8 cellular contexts compared by ENCODE assay signal in the genomic region with DNA sequence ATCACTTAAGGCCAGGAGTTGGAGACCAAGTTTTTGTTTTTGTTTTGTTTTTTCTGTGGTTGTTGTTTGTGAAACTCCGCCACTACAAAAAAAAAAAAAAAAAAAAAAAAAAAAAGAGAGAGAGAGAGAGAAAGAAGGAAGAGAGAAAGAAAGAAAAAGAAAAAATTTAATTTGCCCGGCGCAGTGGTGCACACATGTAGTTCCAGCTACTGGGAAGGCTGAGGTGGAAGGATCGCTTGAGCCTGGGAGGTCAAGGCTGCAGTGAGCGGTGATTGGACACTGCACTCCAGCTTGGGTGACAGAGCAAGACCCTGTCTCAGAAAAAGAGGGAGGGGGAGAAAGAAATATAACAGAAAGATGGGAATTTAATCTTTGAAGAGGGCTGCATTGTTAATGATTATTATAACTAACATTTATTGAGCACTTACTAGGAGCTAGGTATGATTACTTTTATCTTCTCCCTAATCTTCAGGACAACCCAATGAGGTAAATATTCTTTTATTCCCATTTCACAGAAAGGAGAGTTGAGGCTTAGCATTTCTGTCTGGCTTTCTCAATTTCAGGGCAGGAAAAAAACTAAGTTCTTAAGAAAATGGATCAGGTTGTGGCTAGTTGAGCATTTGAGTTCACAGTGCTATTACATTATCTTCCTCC. TPM values are rescaled to one million over a fixed set of nuclear protein-coding genes. Genes with fewer than 3 reads are reported as not detected.
DNase-seq lines count a peak whose midpoint lies in the region; ATAC-seq lines count a peak whose summit lies in the region.

No MANE protein-coding gene starts in this region.

- H3K4me1 Mint-ChIP-seq in T-helper 2 cell treated with Interferon-gamma antibody and Interleukin-4, amounts not matched to agents 5 μg/mL and 100 μg/mL, for 36 hours (ENCODE audit: low read depth), result peaks cover 22% of the 10 kb centered on the region
- H3K4me1 Mint-ChIP-seq in activated CD4-positive, alpha-beta memory T cell treated with anti-CD3 and anti-CD28 coated beads for 36 hours (ENCODE audit: low read depth), result peaks cover 33% of the 10 kb centered on the region
- H3K4me1 Mint-ChIP-seq in stimulated activated naive CD8-positive, alpha-beta T cell treated with anti-CD3 and anti-CD28 coated beads, Interleukin-15, amount 100 ng/mL, for 72 hours, result peaks cover 37% of the 10 kb centered on the region

- peaks cover 19% of the 10 kb centered on the region for H3K36me3 Mint-ChIP-seq in T-helper 2 cell treated with Interferon-gamma antibody and Interleukin-4, amounts not matched to agents 5 μg/mL and 100 μg/mL, for 36 hours (ENCODE audit: low read depth)
- H3K36me3 Mint-ChIP-seq in activated CD4-positive, alpha-beta memory T cell treated with anti-CD3 and anti-CD28 coated beads for 36 hours, result peaks cover 23% of the 10 kb centered on the region

- POLR2A ChIA-PET in activated CD4-positive, alpha-beta memory T cell treated with anti-CD3 and anti-CD28 coated beads for 36 hours (lab: Charles Lee), result interaction anchor here (1.0 to 1.6 kb wide), 4 partner anchors 11 to 84 kb away, joined by 4 to 9 read pairs (median 6); partner anchors contain the start of gene LSM11

- intact Hi-C loops in activated CD4-positive, alpha-beta memory T cell treated with anti-CD3 and anti-CD28 coated beads for 36 hours (cut with micrococcal nuclease), result loop anchor here (5.0 kb wide), 3 partner anchors 380 to 590 kb away; partner anchors contain the start of genes CYFIP2 and MED7

- no peaks in the 10 kb centered on the region for H3K9me3 ChIP-seq in iPS-18a (ENCODE audit: control insufficient read depth, low read depth, low read length)

- H3K27ac ChIP-seq in iPS-18a (ENCODE audit: low read length), result no peak overlapping the region

- peak overlapping the region; percentile 90 for H3K27ac Mint-ChIP-seq in T-helper 2 cell treated with Interferon-gamma antibody and Interleukin-4, amounts not matched to agents 5 μg/mL and 100 μg/mL, for 36 hours
- H3K27ac Mint-ChIP-seq in activated CD4-positive, alpha-beta memory T cell treated with anti-CD3 and anti-CD28 coated beads for 36 hours, result no peak overlapping the region
- H3K27ac Mint-ChIP-seq in stimulated activated naive CD8-positive, alpha-beta T cell treated with anti-CD3 and anti-CD28 coated beads, Interleukin-15, amount 100 ng/mL, for 72 hours, result peak overlapping the region in 1 of 2 donors; percentile 55

- H3K9me3 Mint-ChIP-seq in T-helper 2 cell treated with Interferon-gamma antibody and Interleukin-4, amounts not matched to agents 5 μg/mL and 100 μg/mL, for 36 hours, result no peaks in the 10 kb centered on the region
- no peaks in the 10 kb centered on the region for H3K9me3 Mint-ChIP-seq in activated CD4-positive, alpha-beta memory T cell treated with anti-CD3 and anti-CD28 coated beads for 36 hours
- H3K9me3 Mint-ChIP-seq in stimulated activated naive CD8-positive, alpha-beta T cell treated with anti-CD3 and anti-CD28 coated beads, Interleukin-15, amount 100 ng/mL, for 72 hours, result no peaks in the 10 kb centered on the region

- no peak for DNase-seq in T-helper 2 cell treated with Interferon-gamma antibody and Interleukin-4, amounts not matched to agents 5 μg/mL and 100 μg/mL, for 36 hours (ENCODE audit: low spot score)
- DNase-seq in T-helper 2 cell (no peak), GDM1 (lab: John Stamatoyannopoulos, UW) (no peak), NCI-H748 (lab: John Stamatoyannopoulos, UW; ENCODE audit: unreplicated experiment) (no peak)
- DNase-seq in activated CD4-positive, alpha-beta memory T cell treated with anti-CD3 and anti-CD28 coated beads for 36 hours, result no peak
- DNase-seq in stimulated activated naive CD8-positive, alpha-beta T cell treated with anti-CD3 and anti-CD28 coated beads, Interleukin-15, amount 100 ng/mL, for 72 hours, result no peak

- no peaks in the 10 kb centered on the region for H3K27me3 Mint-ChIP-seq in T-helper 2 cell treated with Interferon-gamma antibody and Interleukin-4, amounts not matched to agents 5 μg/mL and 100 μg/mL, for 36 hours (ENCODE audit: low read depth)
- no peaks in the 10 kb centered on the region for H3K27me3 Mint-ChIP-seq in activated CD4-positive, alpha-beta memory T cell treated with anti-CD3 and anti-CD28 coated beads for 36 hours
- H3K27me3 Mint-ChIP-seq in stimulated activated naive CD8-positive, alpha-beta T cell treated with anti-CD3 and anti-CD28 coated beads, Interleukin-15, amount 100 ng/mL, for 72 hours, result no peaks in the 10 kb centered on the region

- no peaks in the 10 kb centered on the region for H3K27me3 ChIP-seq in iPS-18a (ENCODE audit: control insufficient read depth, insufficient read depth, low read length)

- no peaks in the 10 kb centered on the region for H3K4me1 ChIP-seq in iPS-18a (ENCODE audit: control insufficient read depth, low read depth, low read length)

- CTCF ChIA-PET in activated CD4-positive, alpha-beta memory T cell treated with anti-CD3 and anti-CD28 coated beads for 36 hours (lab: Charles Lee), result interaction anchor here (0.9 to 3.8 kb wide), 8 partner anchors 11 to 459 kb away, joined by 3 to 49 read pairs (median 5); partner anchors contain the start of gene LSM11

- H3K4me3 Mint-ChIP-seq in T-helper 2 cell treated with Interferon-gamma antibody and Interleukin-4, amounts not matched to agents 5 μg/mL and 100 μg/mL, for 36 hours, result peak overlapping the region; percentile 91
- peak overlapping the region; percentile 95 for H3K4me3 Mint-ChIP-seq in activated CD4-positive, alpha-beta memory T cell treated with anti-CD3 and anti-CD28 coated beads for 36 hours
- H3K4me3 Mint-ChIP-seq in stimulated activated naive CD8-positive, alpha-beta T cell treated with anti-CD3 and anti-CD28 coated beads, Interleukin-15, amount 100 ng/mL, for 72 hours, result peak overlapping the region; percentile 91 to 96

- H3K36me3 ChIP-seq in iPS-18a (ENCODE audit: control insufficient read depth, low read depth, low read length), result peaks cover 18% of the 10 kb centered on the region

- H3K4me3 ChIP-seq in iPS-18a (ENCODE audit: low read length), result peak overlapping the region; percentile 99

- ATAC-seq in stimulated activated naive CD8-positive, alpha-beta T cell treated with anti-CD3 and anti-CD28 coated beads, Interleukin-15, amount 100 ng/mL, for 72 hours, result no peak
- ATAC-seq in HG03135 (IDR thresholded peaks at IDR 0.05; ENCODE audit: unreplicated experiment), result no peak

- H3K9ac ChIP-seq in iPS-18a (ENCODE audit: low read length), result no peak overlapping the region

RNA-seq across cellular contexts. Expression of gene THG1L, which starts 1.0 kb away (rescaled TPM):
- total RNA-seq in activated CD4-positive, alpha-beta memory T cell treated with anti-CD3 and anti-CD28 coated beads for 36 hours, result 10 to 100 TPM; 28.6 to 33.5 TPM

RNA-seq across cellular contexts. Expression of gene LSM11, which starts 11.3 kb away (rescaled TPM):
- total RNA-seq in activated CD4-positive, alpha-beta memory T cell treated with anti-CD3 and anti-CD28 coated beads for 36 hours, result 1 to 10 TPM; 7.4 to 8.0 TPM
